8 cellular contexts compared by ENCODE assay signal in the genomic region with DNA sequence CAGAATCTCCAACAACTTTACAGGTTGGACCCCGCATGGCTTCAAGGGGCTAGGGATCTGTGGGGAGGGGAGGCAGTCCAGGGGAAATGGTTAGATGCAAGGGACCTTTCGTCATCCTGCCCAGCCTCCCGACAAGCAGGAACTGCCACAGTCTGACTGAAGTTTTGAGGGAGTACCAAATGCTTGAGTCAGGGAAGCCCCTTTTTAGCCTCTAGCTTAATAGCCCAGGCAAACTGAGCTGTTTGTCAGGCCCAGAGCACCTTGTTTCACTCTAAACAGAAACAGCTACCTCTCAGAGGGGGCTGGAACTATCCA.
DNase-seq lines count a peak whose midpoint lies in the region; ATAC-seq, FAIRE-seq and TF ChIP-seq lines count a peak whose summit lies in the region.

No MANE protein-coding gene starts in this region.

- peaks cover 32% of the 10 kb centered on the region for H3K36me3 Mint-ChIP-seq in effector memory CD8-positive, alpha-beta T cell (ENCODE audit: insufficient read depth)

- DNase-seq in SIG-M5 treated with dmso at 0.1 percent for 504 hours (lab: John Stamatoyannopoulos, UW; ENCODE audit: unreplicated experiment) (peak; percentile 80), SIG-M5 (lab: John Stamatoyannopoulos, UW) (no peak), RKO (ENCODE audit: low spot score) (peak; percentile 61), NCI-H1436 treated with DMSO at 0.1 percent for 48 hours (lab: John Stamatoyannopoulos, UW) (no peak), H54 (ENCODE audit: insufficient read length, low spot score) (no peak)
- peak in 2 of 3 experiments; percentile 13 to 16 for DNase-seq in effector memory CD8-positive, alpha-beta T cell

- no peak for TF ChIP-seq POLR2A in H54 (IDR thresholded peaks at IDR 0.05; ENCODE audit: low read depth, low read length)

- no peaks in the 10 kb centered on the region for H3K27me3 Mint-ChIP-seq in effector memory CD8-positive, alpha-beta T cell

- H3K9me3 ChIP-seq in neuron (ENCODE audit: low read length), result no peaks in the 10 kb centered on the region

- H2AFZ ChIP-seq in neuron (ENCODE audit: low read depth, low read length), result peak overlapping the region; percentile 86

- H3K4me1 Mint-ChIP-seq in effector memory CD8-positive, alpha-beta T cell (ENCODE audit: low read depth in 2 of 2), result peaks cover 21 to 26% of the 10 kb centered on the region in 2 donors

- FAIRE-seq in H54 (lab: Jason Lieb, UNC), result no peak

- H3K36me3 ChIP-seq in neuron (ENCODE audit: insufficient read depth, low read length), result peaks cover 11% of the 10 kb centered on the region

- H3K4me3 ChIP-seq in neuron (ENCODE audit: low read length), result peak overlapping the region; percentile 69

- H3K9me3 Mint-ChIP-seq in effector memory CD8-positive, alpha-beta T cell, result no peaks in the 10 kb centered on the region

- peaks cover 13% of the 10 kb centered on the region for H3K4me1 ChIP-seq in neuron (ENCODE audit: insufficient read depth, low read length)

- peak overlapping the region; percentile 99 for H3K4me3 Mint-ChIP-seq in effector memory CD8-positive, alpha-beta T cell

- H3K27ac Mint-ChIP-seq in effector memory CD8-positive, alpha-beta T cell, result peak overlapping the region; percentile 97 to 98

- no peak for ATAC-seq in effector memory CD8-positive, alpha-beta T cell (replicated peaks)
- no peak for ATAC-seq in GM21423 (IDR thresholded peaks at IDR 0.05; ENCODE audit: unreplicated experiment)

- no peaks in the 10 kb centered on the region for H3K27me3 ChIP-seq in neuron (ENCODE audit: insufficient read depth, low read length)

Comparison
In these comparisons a context has a peak if more than half of its experiments do, and no peak if none do; other contexts are left out.
1. DNase-seq: peak in SIG-M5 treated with dmso at 0.1 percent for 504 hours (single experiment), RKO (single experiment) and effector memory CD8-positive, alpha-beta T cell (2 of 3); none in SIG-M5 (single experiment), NCI-H1436 treated with DMSO at 0.1 percent for 48 hours (single experiment) and H54 (single experiment).